ENCODE assay signal across 9 cellular contexts in genomic region chr5:132459031-132459982, GRCh38. TPM values are rescaled to one million over a fixed set of nuclear protein-coding genes. Genes with fewer than 3 reads are reported as not detected.
DNase-seq lines count a peak whose midpoint lies in the region; ATAC-seq and TF ChIP-seq lines count a peak whose summit lies in the region.
"Had no signal": no experiment of that assay in that cellular context is flagged by ENCODE, and none has a peak within 500 bp of the region (broad histone marks: within the 10 kb centered on the region; RNA-seq: fewer than 3 reads in every experiment).

No MANE protein-coding gene starts in this region.

- POLR2A ChIA-PET in GM10248 (lab: Yijun Ruan, JAX), result interaction anchor here (0.9 to 1.6 kb wide), 4 partner anchors 20 to 36 kb away, joined by 3 to 7 read pairs (median 4); no protein-coding TSS in a partner anchor

- TF ChIP-seq CTCF in GM10248 (IDR thresholded peaks at IDR 0.05; ENCODE audit: control extremely low read depth, extremely low read depth, low read depth, missing control alignments) (no peak), body of pancreas (IDR thresholded peaks at IDR 0.05) (no peak), neural progenitor cell (IDR thresholded peaks at IDR 0.05) (no peak)

- no peak overlapping the region for H3K9ac ChIP-seq in neural progenitor cell

- peaks cover 36% of the 10 kb centered on the region for H3K4me1 Mint-ChIP-seq in neural progenitor cell

- peaks cover 3% of the 10 kb centered on the region; the same call in 1 of the 2 replicates for H3K36me3 ChIP-seq in MG63
- no peaks in the 10 kb centered on the region for H3K36me3 ChIP-seq in body of pancreas (replicated peaks in 1 of 2; ENCODE audit: insufficient read depth in 1 of 2, low read depth in 2 of 2)
- no peaks in the 10 kb centered on the region for H3K36me3 ChIP-seq in neural progenitor cell

- H3K9me3 ChIP-seq in MG63, result no peaks in the 10 kb centered on the region
- H3K9me3 ChIP-seq in body of pancreas, result no peaks in the 10 kb centered on the region
- no peaks in the 10 kb centered on the region for H3K9me3 ChIP-seq in neural progenitor cell (ENCODE audit: low read depth)

- H3K79me2 ChIP-seq in neural progenitor cell (ENCODE audit: low read depth), result no peaks in the 10 kb centered on the region

- no peaks in the 10 kb centered on the region for H3K36me3 Mint-ChIP-seq in neural progenitor cell

- peak overlapping the region; percentile 42 for H3K27ac Mint-ChIP-seq in neural progenitor cell

- peak; percentile 46 for DNase-seq in GM10248 (ENCODE audit: extremely low spot score)
- peak; percentile 19 for DNase-seq in MG63
- peak in 1 of 4 donors; percentile 61 for DNase-seq in body of pancreas
- no peak for DNase-seq in neural progenitor cell (ENCODE audit: low spot score)
- no peak for DNase-seq in DMS79 (lab: John Stamatoyannopoulos, UW)
- DNase-seq in NCI-H1417 (lab: John Stamatoyannopoulos, UW), result no peak
- no peak for DNase-seq in activated CD4-positive, CD25-positive, alpha-beta regulatory T cell treated with anti-CD3 and anti-CD28 coated beads, Interleukin-2, amount 50 U/mL, for 72 hours
- DNase-seq: NCI-H1417 treated with DMSO at 0.1 percent for 48 hours had no signal

- no peaks in the 10 kb centered on the region for H4K20me1 ChIP-seq in neural progenitor cell (ENCODE audit: low read depth)

- no peak overlapping the region for H3K4me3 Mint-ChIP-seq in neural progenitor cell

- H3K27ac ChIP-seq in body of pancreas, result peak overlapping the region in 1 of 4 donors; percentile 13
- H3K27ac ChIP-seq in neural progenitor cell, result no peak overlapping the region

- no peaks in the 10 kb centered on the region for H3F3A ChIP-seq in neural progenitor cell (ENCODE audit: low read depth)

- CTCF ChIA-PET in GM10248 (lab: Yijun Ruan, JAX), result interaction anchor here (1.0 to 8.7 kb wide), 13 partner anchors 7 to 72 kb away, joined by 3 to 104 read pairs (median 14); partner anchors contain the start of gene IRF1

- TF ChIP-seq POLR2A in body of pancreas (IDR thresholded peaks at IDR 0.05), result no peak

- no peak overlapping the region for H2AFZ ChIP-seq in neural progenitor cell (replicated peaks)

- 78 to 89% methylated on average over 8 to 11 of the region's 12 CpGs for WGBS in body of pancreas, 2 donors

- peak; percentile 26 for ATAC-seq in body of pancreas
- ATAC-seq in GM18498 (IDR thresholded peaks at IDR 0.05; ENCODE audit: unreplicated experiment), result no peak

- H3K4me3 ChIP-seq in MG63, result no peak overlapping the region
- no peak overlapping the region for H3K4me3 ChIP-seq in body of pancreas
- H3K4me3 ChIP-seq in neural progenitor cell, result no peak overlapping the region

- H3K4me1 ChIP-seq in body of pancreas, result peaks cover 27% of the 10 kb centered on the region
- H3K4me1 ChIP-seq in neural progenitor cell, result peaks cover 11% of the 10 kb centered on the region

- H3K27me3 ChIP-seq in MG63 (no peaks in the 10 kb centered on the region), body of pancreas (no peaks in the 10 kb centered on the region), neural progenitor cell (no peaks in the 10 kb centered on the region)

- peaks cover 2% of the 10 kb centered on the region for H3K27me3 Mint-ChIP-seq in neural progenitor cell (ENCODE audit: insufficient read depth, low read depth)

- H3K9me3 Mint-ChIP-seq in neural progenitor cell, result no peaks in the 10 kb centered on the region

- H3K4me2 ChIP-seq in neural progenitor cell, result no peak overlapping the region

- intact Hi-C loops in body of pancreas (cut with DNase I), result no loop called here

RNA-seq across cellular contexts. Expression of gene IRF1, which starts 31.3 kb away (rescaled TPM):
- 14.2 and 34.7 TPM in 2 replicates for total RNA-seq in MG63 (2014; rRNA removed; shearing (Covaris generic); ENCODE audit: low replicate concordance)
- total RNA-seq in body of pancreas (10 to 100 TPM; 12.2 to 15.5 TPM), neural progenitor cell (ENCODE audit: low replicate concordance) (3.7 and 7.1 TPM in 2 replicates)

Comparison
In these comparisons a context has a peak if more than half of its experiments do, and no peak if none do; other contexts are left out.
1. DNase-seq: peak in GM10248 (single experiment) and MG63 (single experiment); none in neural progenitor cell (single experiment), DMS79 (single experiment), NCI-H1417 (0 of 3) and activated CD4-positive, CD25-positive, alpha-beta regulatory T cell treated with anti-CD3 and anti-CD28 coated beads, Interleukin-2, amount 50 U/mL, for 72 hours (single experiment).